In genomic region chr11:6888830-6889229, GRCh38 we compare ENCODE assay signal across 40 cellular contexts. TPM values are rescaled to one million over a fixed set of nuclear protein-coding genes. Genes with fewer than 3 reads are reported as not detected.
"Had no signal": no experiment of that assay in that cellular context is flagged by ENCODE, and none has a peak within 500 bp of the region (broad histone marks: within the 10 kb centered on the region; RNA-seq: fewer than 3 reads in every experiment).

No MANE protein-coding gene starts in this region.

- H3K27ac ChIP-seq: ascending aorta, cardiac muscle cell, colonic mucosa, VCaP had no signal

- H3K36me3 Mint-ChIP-seq: activated CD4-positive, alpha-beta memory T cell treated with anti-CD3 and anti-CD28 coated beads for 36 hours; activated CD8-positive, alpha-beta memory T cell treated with anti-CD3 and anti-CD28 coated beads, Interleukin-2, amount 10 ng/mL, durations not matched to agents 7 days and 5 days; activated naive CD4-positive, alpha-beta T cell treated with anti-CD3 and anti-CD28 coated beads, Interleukin-2, amount 10 ng/mL, durations not matched to agents 7 days and 5 days; activated naive CD4-positive, alpha-beta T cell treated with anti-CD3 and anti-CD28 coated beads, Interleukin-2, amount 50 U/mL, for 24 hours; activated naive CD8-positive, alpha-beta T cell; activated naive CD8-positive, alpha-beta T cell treated with anti-CD3 and anti-CD28 coated beads, Interleukin-2, amount 10 ng/mL, durations not matched to agents 7 days and 5 days; brain had no signal

- ATAC-seq: activated CD4-positive, alpha-beta T cell treated with anti-CD3 and anti-CD28 coated beads for 36 hours; activated CD4-positive, CD25-positive, alpha-beta regulatory T cell treated with anti-CD3 and anti-CD28 coated beads, Interleukin-2, amount 50 U/mL, for 24 hours; activated CD8-positive, alpha-beta memory T cell treated with anti-CD3 and anti-CD28 coated beads, Interleukin-2, amount 10 ng/mL, durations not matched to agents 7 days and 5 days; activated CD8-positive, alpha-beta T cell treated with anti-CD3 and anti-CD28 coated beads for 36 hours; activated naive CD8-positive, alpha-beta T cell treated with anti-CD3 and anti-CD28 coated beads, Interleukin-2, amount 50 U/mL, for 24 hours; T-helper 17 cell had no signal

- H3K27me3 Mint-ChIP-seq: activated naive CD4-positive, alpha-beta T cell treated with anti-CD3 and anti-CD28 coated beads, Interleukin-2, amount 10 ng/mL, durations not matched to agents 7 days and 5 days had no signal

- H3K4me3 Mint-ChIP-seq: activated CD4-positive, alpha-beta memory T cell treated with anti-CD3 and anti-CD28 coated beads for 36 hours; activated CD4-positive, alpha-beta T cell treated with anti-CD3 and anti-CD28 coated beads for 36 hours; activated CD4-positive, alpha-beta T cell treated with anti-CD3 and anti-CD28 coated beads, Interleukin-2, amount 10 ng/mL, durations not matched to agents 7 days and 5 days; activated CD8-positive, alpha-beta memory T cell treated with anti-CD3 and anti-CD28 coated beads, Interleukin-2, amount 10 ng/mL, durations not matched to agents 7 days and 5 days; activated CD8-positive, alpha-beta T cell treated with anti-CD3 and anti-CD28 coated beads for 36 hours; activated naive CD4-positive, alpha-beta T cell treated with anti-CD3 and anti-CD28 coated beads, Interleukin-2, amount 10 ng/mL, durations not matched to agents 7 days and 5 days; activated naive CD4-positive, alpha-beta T cell treated with anti-CD3 and anti-CD28 coated beads, Interleukin-2, amount 50 U/mL, for 24 hours; activated naive CD8-positive, alpha-beta T cell; activated naive CD8-positive, alpha-beta T cell treated with anti-CD3 and anti-CD28 coated beads, Interleukin-2, amount 10 ng/mL, durations not matched to agents 7 days and 5 days; activated naive CD8-positive, alpha-beta T cell treated with anti-CD3 and anti-CD28 coated beads, Interleukin-2, amount 50 U/mL, for 24 hours; activated T-cell treated with anti-CD3 and anti-CD28 coated beads, Interleukin-2, amount 50 U/mL, for 24 hours; brain; central memory CD8-positive, alpha-beta T cell; T-helper 17 cell; T-helper 2 cell treated with Interferon-gamma antibody and Interleukin-4, amounts not matched to agents 5 μg/mL and 100 μg/mL, for 36 hours had no signal

- DNase-seq: activated CD4-positive, alpha-beta memory T cell treated with anti-CD3 and anti-CD28 coated beads for 36 hours; activated CD4-positive, alpha-beta T cell treated with anti-CD3 and anti-CD28 coated beads for 1 hour; activated CD4-positive, alpha-beta T cell treated with anti-CD3 and anti-CD28 coated beads for 36 hours; activated CD4-positive, alpha-beta T cell treated with anti-CD3 and anti-CD28 coated beads for 48 hours; activated CD4-positive, alpha-beta T cell treated with anti-CD3 and anti-CD28 coated beads, Interleukin-2, amount 10 ng/mL, durations not matched to agents 7 days and 5 days; activated CD4-positive, CD25-positive, alpha-beta regulatory T cell; activated CD8-positive, alpha-beta memory T cell treated with anti-CD3 and anti-CD28 coated beads for 24 hours; activated CD8-positive, alpha-beta memory T cell treated with anti-CD3 and anti-CD28 coated beads, Interleukin-2, amount 10 ng/mL, durations not matched to agents 7 days and 5 days; activated CD8-positive, alpha-beta memory T cell treated with anti-CD3 and anti-CD28 coated beads, Interleukin-2, amount 50 U/mL, for 48 hours; activated CD8-positive, alpha-beta T cell treated with anti-CD3 and anti-CD28 coated beads for 36 hours; activated effector memory CD4-positive, alpha-beta T cell treated with Interleukin-2 at 50 U/mL for 16 hours; activated gamma-delta T cell; activated naive CD4-positive, alpha-beta T cell treated with anti-CD3 and anti-CD28 coated beads, Interleukin-2, amount 10 ng/mL, durations not matched to agents 7 days and 5 days; activated naive CD4-positive, alpha-beta T cell treated with Interleukin-2 at 50 U/mL for 16 hours; activated naive CD8-positive, alpha-beta T cell treated with anti-CD3 and anti-CD28 coated beads, Interleukin-2, amount 10 ng/mL, durations not matched to agents 7 days and 5 days; activated naive CD8-positive, alpha-beta T cell treated with anti-CD3 and anti-CD28 coated beads, Interleukin-2, amount 50 U/mL, for 24 hours; activated T-cell treated with anti-CD3 and anti-CD28 coated beads, Interleukin-2, amount 50 U/mL, for 24 hours; activated T-cell treated with anti-CD3 and anti-CD28 coated beads, Interleukin-2, amount 50 U/mL, for 48 hours; amygdala; anterior cingulate cortex; caudate nucleus; cerebellar nuclear complex; colonic mucosa; T-helper 17 cell; T-helper 9 cell had no signal

- H3K27ac Mint-ChIP-seq: activated CD4-positive, alpha-beta memory T cell treated with anti-CD3 and anti-CD28 coated beads for 36 hours; activated CD4-positive, alpha-beta T cell treated with anti-CD3 and anti-CD28 coated beads for 36 hours; activated CD4-positive, alpha-beta T cell treated with anti-CD3 and anti-CD28 coated beads, Interleukin-2, amount 10 ng/mL, durations not matched to agents 7 days and 5 days; activated CD8-positive, alpha-beta memory T cell treated with anti-CD3 and anti-CD28 coated beads, Interleukin-2, amount 10 ng/mL, durations not matched to agents 7 days and 5 days; activated CD8-positive, alpha-beta T cell treated with anti-CD3 and anti-CD28 coated beads for 36 hours; activated naive CD4-positive, alpha-beta T cell treated with anti-CD3 and anti-CD28 coated beads, Interleukin-2, amount 10 ng/mL, durations not matched to agents 7 days and 5 days; activated naive CD4-positive, alpha-beta T cell treated with anti-CD3 and anti-CD28 coated beads, Interleukin-2, amount 50 U/mL, for 24 hours; activated naive CD8-positive, alpha-beta T cell; activated naive CD8-positive, alpha-beta T cell treated with anti-CD3 and anti-CD28 coated beads, Interleukin-2, amount 10 ng/mL, durations not matched to agents 7 days and 5 days; activated naive CD8-positive, alpha-beta T cell treated with anti-CD3 and anti-CD28 coated beads, Interleukin-2, amount 50 U/mL, for 24 hours; activated T-cell treated with anti-CD3 and anti-CD28 coated beads, Interleukin-2, amount 50 U/mL, for 24 hours; activated T-helper 2 cell treated with anti-CD3 and anti-CD28 coated beads, Interferon-gamma antibody, Interleukin-2, Interleukin-4, amounts not matched to agents 10 μg/mL and 5 μg/mL and 100 μg/mL, durations not matched to agents 14 hours and 24 hours and 36 hours; brain; T-helper 17 cell; T-helper 2 cell treated with Interferon-gamma antibody and Interleukin-4, amounts not matched to agents 5 μg/mL and 100 μg/mL, for 36 hours had no signal

- H3K9me3 ChIP-seq: ascending aorta, colonic mucosa had no signal

- FAIRE-seq: bronchial epithelial cell, TTC549 had no signal

- H3K27me3 ChIP-seq: ascending aorta, cardiac muscle cell, colonic mucosa had no signal

- H3K9me3 Mint-ChIP-seq: activated CD4-positive, alpha-beta memory T cell treated with anti-CD3 and anti-CD28 coated beads for 36 hours; activated CD4-positive, alpha-beta T cell treated with anti-CD3 and anti-CD28 coated beads, Interleukin-2, amount 10 ng/mL, durations not matched to agents 7 days and 5 days; activated CD8-positive, alpha-beta T cell treated with anti-CD3 and anti-CD28 coated beads for 36 hours; activated naive CD8-positive, alpha-beta T cell treated with anti-CD3 and anti-CD28 coated beads, Interleukin-2, amount 10 ng/mL, durations not matched to agents 7 days and 5 days; activated naive CD8-positive, alpha-beta T cell treated with anti-CD3 and anti-CD28 coated beads, Interleukin-2, amount 50 U/mL, for 24 hours; activated T-cell treated with anti-CD3 and anti-CD28 coated beads, Interleukin-2, amount 50 U/mL, for 24 hours; activated T-helper 2 cell treated with anti-CD3 and anti-CD28 coated beads, Interferon-gamma antibody, Interleukin-2, Interleukin-4, amounts not matched to agents 10 μg/mL and 5 μg/mL and 100 μg/mL, durations not matched to agents 14 hours and 24 hours and 36 hours; brain; central memory CD8-positive, alpha-beta T cell; T-helper 2 cell treated with Interferon-gamma antibody and Interleukin-4, amounts not matched to agents 5 μg/mL and 100 μg/mL, for 36 hours had no signal

- H3K4me1 Mint-ChIP-seq: activated CD4-positive, alpha-beta T cell treated with anti-CD3 and anti-CD28 coated beads for 36 hours; activated CD4-positive, alpha-beta T cell treated with anti-CD3 and anti-CD28 coated beads, Interleukin-2, amount 10 ng/mL, durations not matched to agents 7 days and 5 days; activated CD8-positive, alpha-beta memory T cell treated with anti-CD3 and anti-CD28 coated beads, Interleukin-2, amount 10 ng/mL, durations not matched to agents 7 days and 5 days; activated naive CD4-positive, alpha-beta T cell treated with anti-CD3 and anti-CD28 coated beads, Interleukin-2, amount 10 ng/mL, durations not matched to agents 7 days and 5 days; activated naive CD4-positive, alpha-beta T cell treated with anti-CD3 and anti-CD28 coated beads, Interleukin-2, amount 50 U/mL, for 24 hours; activated naive CD8-positive, alpha-beta T cell treated with anti-CD3 and anti-CD28 coated beads, Interleukin-2, amount 10 ng/mL, durations not matched to agents 7 days and 5 days; activated naive CD8-positive, alpha-beta T cell treated with anti-CD3 and anti-CD28 coated beads, Interleukin-2, amount 50 U/mL, for 24 hours; brain; central memory CD8-positive, alpha-beta T cell; T-helper 17 cell had no signal

- H3K4me1 ChIP-seq: ascending aorta, colonic mucosa had no signal

- H3K4me3 ChIP-seq: ascending aorta, cardiac muscle cell, colonic mucosa had no signal

- H3K36me3 ChIP-seq: ascending aorta, cardiac muscle cell, colonic mucosa had no signal

RNA-seq across cellular contexts. Expression of gene OR2D2, which starts 3.5 kb away (rescaled TPM):
- total RNA-seq: activated CD4-positive, alpha-beta memory T cell treated with anti-CD3 and anti-CD28 coated beads for 36 hours; activated CD4-positive, alpha-beta T cell treated with anti-CD3 and anti-CD28 coated beads, Interleukin-2, amount 10 ng/mL, durations not matched to agents 7 days and 5 days; activated CD8-positive, alpha-beta T cell treated with anti-CD3 and anti-CD28 coated beads for 36 hours; activated naive CD8-positive, alpha-beta T cell treated with anti-CD3 and anti-CD28 coated beads, Interleukin-2, amount 10 ng/mL, durations not matched to agents 7 days and 5 days; ascending aorta; bronchial epithelial cell; cardiac muscle cell; chondrocyte; T-helper 17 cell had no signal
- polyA plus RNA-seq: adipose tissue, cardiac muscle cell had no signal

RNA-seq across cellular contexts. Expression of gene OR10A4, which starts 12.4 kb away (rescaled TPM):
- total RNA-seq: activated CD4-positive, alpha-beta memory T cell treated with anti-CD3 and anti-CD28 coated beads for 36 hours; activated CD4-positive, alpha-beta T cell treated with anti-CD3 and anti-CD28 coated beads for 36 hours; activated CD4-positive, alpha-beta T cell treated with anti-CD3 and anti-CD28 coated beads, Interleukin-2, amount 10 ng/mL, durations not matched to agents 7 days and 5 days; activated CD8-positive, alpha-beta memory T cell treated with anti-CD3 and anti-CD28 coated beads, Interleukin-2, amount 10 ng/mL, durations not matched to agents 7 days and 5 days; activated CD8-positive, alpha-beta T cell treated with anti-CD3 and anti-CD28 coated beads for 36 hours; activated naive CD8-positive, alpha-beta T cell treated with anti-CD3 and anti-CD28 coated beads, Interleukin-2, amount 10 ng/mL, durations not matched to agents 7 days and 5 days; activated T-helper 2 cell treated with anti-CD3 and anti-CD28 coated beads, Interferon-gamma antibody, Interleukin-2, Interleukin-4, amounts not matched to agents 10 μg/mL and 5 μg/mL and 100 μg/mL, durations not matched to agents 14 hours and 24 hours and 36 hours; ascending aorta; bronchial epithelial cell; cardiac muscle cell; chondrocyte; colonic mucosa; T-helper 1 cell treated with Interleukin-12 subunit alpha and Interleukin-12 subunit beta and Interleukin-4 antibody, amounts not matched to agents 30 ng/mL and 1 ng/mL, for 36 hours; T-helper 17 cell had no signal
- polyA plus RNA-seq: adipose tissue, cardiac muscle cell had no signal

RNA-seq across cellular contexts. Expression of gene OR10A2, which starts 26.0 kb away (rescaled TPM):
- total RNA-seq: activated CD4-positive, alpha-beta memory T cell treated with anti-CD3 and anti-CD28 coated beads for 36 hours; activated CD4-positive, alpha-beta T cell treated with anti-CD3 and anti-CD28 coated beads for 36 hours; activated CD4-positive, alpha-beta T cell treated with anti-CD3 and anti-CD28 coated beads, Interleukin-2, amount 10 ng/mL, durations not matched to agents 7 days and 5 days; activated CD8-positive, alpha-beta memory T cell treated with anti-CD3 and anti-CD28 coated beads, Interleukin-2, amount 10 ng/mL, durations not matched to agents 7 days and 5 days; activated CD8-positive, alpha-beta T cell treated with anti-CD3 and anti-CD28 coated beads for 36 hours; activated naive CD8-positive, alpha-beta T cell treated with anti-CD3 and anti-CD28 coated beads, Interleukin-2, amount 10 ng/mL, durations not matched to agents 7 days and 5 days; ascending aorta; bronchial epithelial cell; cardiac muscle cell; chondrocyte; colonic mucosa; T-helper 1 cell treated with Interleukin-12 subunit alpha and Interleukin-12 subunit beta and Interleukin-4 antibody, amounts not matched to agents 30 ng/mL and 1 ng/mL, for 36 hours; T-helper 17 cell had no signal
- polyA plus RNA-seq: adipose tissue had no signal

RNA-seq across cellular contexts. Expression of gene OR2D3, which starts 32.0 kb away (rescaled TPM):
- total RNA-seq: activated CD4-positive, alpha-beta memory T cell treated with anti-CD3 and anti-CD28 coated beads for 36 hours; activated CD4-positive, alpha-beta T cell treated with anti-CD3 and anti-CD28 coated beads for 36 hours; activated CD4-positive, alpha-beta T cell treated with anti-CD3 and anti-CD28 coated beads, Interleukin-2, amount 10 ng/mL, durations not matched to agents 7 days and 5 days; activated CD8-positive, alpha-beta memory T cell treated with anti-CD3 and anti-CD28 coated beads, Interleukin-2, amount 10 ng/mL, durations not matched to agents 7 days and 5 days; activated CD8-positive, alpha-beta T cell treated with anti-CD3 and anti-CD28 coated beads for 36 hours; activated naive CD8-positive, alpha-beta T cell treated with anti-CD3 and anti-CD28 coated beads, Interleukin-2, amount 10 ng/mL, durations not matched to agents 7 days and 5 days; activated T-helper 2 cell treated with anti-CD3 and anti-CD28 coated beads, Interferon-gamma antibody, Interleukin-2, Interleukin-4, amounts not matched to agents 10 μg/mL and 5 μg/mL and 100 μg/mL, durations not matched to agents 14 hours and 24 hours and 36 hours; ascending aorta; bronchial epithelial cell; cardiac muscle cell; chondrocyte; colonic mucosa; T-helper 1 cell treated with Interleukin-12 subunit alpha and Interleukin-12 subunit beta and Interleukin-4 antibody, amounts not matched to agents 30 ng/mL and 1 ng/mL, for 36 hours; T-helper 17 cell had no signal
- polyA plus RNA-seq: adipose tissue had no signal

RNA-seq across cellular contexts. Expression of gene ZNF215, which starts 37.4 kb away (rescaled TPM):
- total RNA-seq: ascending aorta, T-helper 17 cell had no signal
